8 cellular contexts compared by ENCODE assay signal in genomic region chr7:72924748-72925545, GRCh38. TPM values are rescaled to one million over a fixed set of nuclear protein-coding genes. Genes with fewer than 3 reads are reported as not detected.
DNase-seq lines count a peak whose midpoint lies in the region; ATAC-seq and TF ChIP-seq lines count a peak whose summit lies in the region.

Gene POM121 (plus strand): TSS chr7:72925095. CDS start chr7:72925122, 27 bp downstream.

- H3K27me3 ChIP-seq in ovary = no peaks in the 10 kb centered on the region
- H3K27me3 ChIP-seq in thymus (ENCODE audit: control insufficient read depth, insufficient read depth) = no peaks in the 10 kb centered on the region

- peak; percentile 67 for TF ChIP-seq POLR2A in ovary (IDR thresholded peaks at IDR 0.05)

- H3K36me3 ChIP-seq in ovary (no peaks in the 10 kb centered on the region), thymus (ENCODE audit: control insufficient read depth, insufficient read depth) (peaks cover 24% of the 10 kb centered on the region)

- peak within 1 kb of the TSS; percentile 56 to 80 for H3K27ac ChIP-seq in ovary
- H3K27ac ChIP-seq in thymus (ENCODE audit: low read depth) = peak within 1 kb of the TSS; percentile 85

- intact Hi-C loops in ovary (cut with DNase I) = no loop called here

- H3K4me3 Mint-ChIP-seq in glutamatergic neuron (ENCODE audit: unreplicated experiment) = peak within 1 kb of the TSS; percentile 99

- no peaks in the 10 kb centered on the region for H3K9me3 ChIP-seq in ovary
- no peaks in the 10 kb centered on the region for H3K9me3 ChIP-seq in thymus (ENCODE audit: control insufficient read depth)

- H3K4me1 ChIP-seq in ovary (ENCODE audit: insufficient read depth) = peaks cover 7% of the 10 kb centered on the region
- H3K4me1 ChIP-seq in thymus (ENCODE audit: control insufficient read depth, insufficient read depth, low read length) = peaks cover 11% of the 10 kb centered on the region

- DNase-seq in HFF-Myc (ENCODE audit: extremely low read depth, low read depth) (peak; percentile 46), MV-4-11 (lab: John Stamatoyannopoulos, UW) (peak; percentile 78), SKM-1 (lab: John Stamatoyannopoulos, UW; ENCODE audit: unreplicated experiment) (peak; percentile 40), glutamatergic neuron (peak; percentile 87), ovary (peak; percentile 72 to 91 (median 81))
- DNase-seq in activated naive CD4-positive, alpha-beta T cell treated with anti-CD3 and anti-CD28 coated beads, Interleukin-2, amount 50 U/mL, for 72 hours (ENCODE audit: low spot score in 2 of 2) = peak; percentile 81 to 88

- peaks cover 19 to 44% of the 10 kb centered on the region in 2 donors for H3K36me3 Mint-ChIP-seq in activated naive CD4-positive, alpha-beta T cell treated with anti-CD3 and anti-CD28 coated beads, Interleukin-2, amount 50 U/mL, for 72 hours
- H3K36me3 Mint-ChIP-seq in glutamatergic neuron (ENCODE audit: unreplicated experiment) = no peaks in the 10 kb centered on the region

- H3K4me1 Mint-ChIP-seq in glutamatergic neuron (ENCODE audit: low read depth, unreplicated experiment) = peaks cover 10% of the 10 kb centered on the region

- TF ChIP-seq CTCF in HFF-Myc (IDR thresholded peaks at IDR 0.05; ENCODE audit: low read depth, low read length, missing control alignments) = no peak
- no peak for TF ChIP-seq CTCF in glutamatergic neuron (IDR thresholded peaks at IDR 0.05; ENCODE audit: partially characterized antibody, unreplicated experiment)
- no peak for TF ChIP-seq CTCF in ovary (IDR thresholded peaks at IDR 0.05)

- ATAC-seq in activated naive CD4-positive, alpha-beta T cell treated with anti-CD3 and anti-CD28 coated beads, Interleukin-2, amount 50 U/mL, for 72 hours = peak; percentile 95 to 97

- 0% methylated on average over 19 to 91 of the region's 91 CpGs for WGBS in ovary, 3 donors
- under 1% methylated on average over 91 of the region's 91 CpGs for WGBS in thymus

- no peaks in the 10 kb centered on the region for H3K9me3 Mint-ChIP-seq in activated naive CD4-positive, alpha-beta T cell treated with anti-CD3 and anti-CD28 coated beads, Interleukin-2, amount 50 U/mL, for 72 hours
- peaks cover 17% of the 10 kb centered on the region for H3K9me3 Mint-ChIP-seq in glutamatergic neuron (ENCODE audit: unreplicated experiment)

- H3K27ac Mint-ChIP-seq in activated naive CD4-positive, alpha-beta T cell treated with anti-CD3 and anti-CD28 coated beads, Interleukin-2, amount 50 U/mL, for 72 hours = peak within 1 kb of the TSS; percentile 94 to 99
- H3K27ac Mint-ChIP-seq in glutamatergic neuron (ENCODE audit: unreplicated experiment) = peak within 1 kb of the TSS; percentile 96

- TF ChIP-seq EP300 in ovary (IDR thresholded peaks at IDR 0.05) = no peak

- H3K4me3 ChIP-seq in GM08714 (ENCODE audit: low read length) = peak within 1 kb of the TSS; percentile 95
- H3K4me3 ChIP-seq in HFF-Myc (replicated peaks; ENCODE audit: low read depth, low read length) = peak within 1 kb of the TSS; percentile 91
- peak within 1 kb of the TSS; percentile 69 for H3K4me3 ChIP-seq in ovary
- H3K4me3 ChIP-seq in thymus (ENCODE audit: low read length) = peak within 1 kb of the TSS; percentile 62

- peaks cover 11% of the 10 kb centered on the region for H3K27me3 Mint-ChIP-seq in glutamatergic neuron (ENCODE audit: unreplicated experiment)

RNA-seq across cellular contexts. Expression of gene POM121, which starts in this region (rescaled TPM):
- total RNA-seq in activated naive CD4-positive, alpha-beta T cell treated with anti-CD3 and anti-CD28 coated beads, Interleukin-2, amount 50 U/mL, for 72 hours = 10 to 100 TPM; 48.7 to 85.7 TPM
- total RNA-seq in glutamatergic neuron (ENCODE audit: unreplicated experiment) (50.9 TPM), ovary (10 to 100 TPM; 10.3 to 41.4 (median 34.4) TPM)
- polyA plus RNA-seq in ovary (10 to 100 TPM; 16.0 to 23.5 TPM), thymus (14.4 TPM)

Comparison
In these comparisons a context has a peak if more than half of its experiments do, and no peak if none do; other contexts are left out.
1. Peak in every context shown above with its lines: DNase-seq, ATAC-seq, H3K4me3 ChIP-seq and H3K27ac ChIP-seq.